ENCODE assay signal across 7 cellular contexts in the genomic region with DNA sequence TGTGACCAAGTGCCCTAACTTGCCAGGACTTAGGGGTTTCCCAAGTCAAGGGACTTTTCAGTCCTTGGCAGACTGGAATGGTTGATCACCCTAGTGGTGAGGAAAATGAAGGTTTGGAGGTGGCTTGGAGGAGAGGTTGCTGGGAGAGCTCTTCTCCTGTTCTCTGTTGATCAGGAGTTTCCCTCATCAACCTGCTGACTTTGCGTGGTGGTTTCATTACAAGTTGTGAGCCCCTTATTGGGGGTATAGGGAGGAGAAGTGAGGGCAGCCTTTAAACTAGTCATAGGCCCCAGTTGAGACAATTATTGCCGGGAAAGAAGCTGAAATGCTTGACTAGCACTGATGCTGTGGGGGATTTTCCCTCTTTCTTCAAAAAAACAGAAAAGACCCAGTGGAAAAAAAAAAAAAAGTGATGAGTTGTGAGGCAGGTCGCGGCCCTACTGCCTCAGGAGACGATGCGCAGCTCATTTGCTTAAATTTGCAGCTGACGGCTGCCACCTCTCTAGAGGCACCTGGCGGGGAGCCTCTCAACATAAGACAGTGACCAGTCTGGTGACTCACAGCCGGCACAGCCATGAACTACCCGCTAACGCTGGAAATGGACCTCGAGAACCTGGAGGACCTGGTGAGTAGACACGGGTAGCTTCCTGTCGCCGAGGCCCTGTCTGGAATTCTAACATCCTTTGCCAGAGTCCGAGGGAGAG.
DNase-seq lines count a peak whose midpoint lies in the region; ATAC-seq and TF ChIP-seq lines count a peak whose summit lies in the region.

A gene with protein sequence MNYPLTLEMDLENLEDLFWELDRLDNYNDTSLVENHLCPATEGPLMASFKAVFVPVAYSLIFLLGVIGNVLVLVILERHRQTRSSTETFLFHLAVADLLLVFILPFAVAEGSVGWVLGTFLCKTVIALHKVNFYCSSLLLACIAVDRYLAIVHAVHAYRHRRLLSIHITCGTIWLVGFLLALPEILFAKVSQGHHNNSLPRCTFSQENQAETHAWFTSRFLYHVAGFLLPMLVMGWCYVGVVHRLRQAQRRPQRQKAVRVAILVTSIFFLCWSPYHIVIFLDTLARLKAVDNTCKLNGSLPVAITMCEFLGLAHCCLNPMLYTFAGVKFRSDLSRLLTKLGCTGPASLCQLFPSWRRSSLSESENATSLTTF (plus strand): TSS at position 525 of the 704 bp plus-strand sequence. CDS start 50 bp downstream, at position 575.

- H3K4me3 ChIP-seq in retinal pigment epithelial cell (ENCODE audit: low read length) = no peak within 1 kb of the TSS

- DNase-seq in activated CD4-positive, alpha-beta T cell treated with anti-CD3 and anti-CD28 coated beads, Interleukin-2, amount 50 U/mL, for 1 hour = peak; percentile 49
- DNase-seq in retinal pigment epithelial cell (ENCODE audit: low read depth) = no peak
- DNase-seq in COLO829 (ENCODE audit: low spot score) = no peak
- no peak for DNase-seq in NCI-H1436 (lab: John Stamatoyannopoulos, UW)
- no peak for DNase-seq in NOMO-1 (lab: John Stamatoyannopoulos, UW; ENCODE audit: unreplicated experiment in 2 of 2)

- peak; percentile 3 for TF ChIP-seq CTCF in retinal pigment epithelial cell (conservative IDR thresholded peaks at IDR 0.05; ENCODE audit: low read depth, low read length)

- peak; percentile 61 for TF ChIP-seq POLR2A in GM19193 (IDR thresholded peaks at IDR 0.05; ENCODE audit: extremely low read depth, insufficient read depth, insufficient read length)

- peak; percentile 69 for ATAC-seq in HG03095 (IDR thresholded peaks at IDR 0.05; ENCODE audit: unreplicated experiment)
